8 cellular contexts compared by ENCODE assay signal in the genomic region with DNA sequence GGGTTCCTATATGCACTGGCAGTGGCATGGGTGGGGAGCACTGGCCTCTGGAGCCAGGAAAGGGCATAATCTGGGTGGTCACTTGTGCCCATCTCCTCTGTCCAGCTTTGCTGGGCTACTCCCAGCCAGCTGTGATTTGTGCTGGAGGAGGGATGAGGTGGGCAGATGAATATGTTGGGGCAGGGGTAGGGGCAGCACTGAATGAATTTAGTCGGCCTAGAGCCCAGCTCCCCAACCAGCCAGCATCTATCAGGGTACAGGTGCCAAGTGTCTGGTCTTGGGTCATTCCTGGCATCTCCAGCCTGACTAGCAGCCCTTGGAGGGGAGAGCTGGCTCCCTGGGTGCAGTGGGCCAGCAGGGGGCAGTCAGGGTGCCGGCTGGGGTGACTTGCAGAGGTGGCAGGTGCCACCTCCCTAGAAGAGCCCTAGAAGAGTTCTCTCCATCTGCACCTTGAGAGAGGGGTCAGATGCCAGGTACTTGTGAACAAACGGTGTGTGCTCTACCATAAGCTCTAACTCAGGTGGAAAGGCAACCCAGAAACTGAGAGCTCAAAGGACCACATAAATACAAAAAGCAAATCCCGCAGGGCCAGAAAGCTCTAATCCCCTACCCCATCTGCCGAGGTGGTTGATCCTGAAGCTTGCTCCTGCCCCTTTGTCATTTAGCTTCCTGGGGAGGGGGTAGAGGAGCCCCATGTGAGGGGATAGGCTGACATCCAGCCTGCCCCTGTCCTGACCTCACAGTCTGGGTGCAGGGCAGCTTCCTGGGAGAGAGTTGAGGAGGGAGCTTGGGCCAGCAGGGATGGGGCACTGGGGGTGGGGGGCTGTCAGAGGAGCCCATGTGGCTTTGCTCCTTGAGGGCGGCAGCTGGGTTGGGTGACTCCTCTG. TPM values are rescaled to one million over a fixed set of nuclear protein-coding genes. Genes with fewer than 3 reads are reported as not detected.
DNase-seq lines count a peak whose midpoint lies in the region; ATAC-seq, FAIRE-seq and TF ChIP-seq lines count a peak whose summit lies in the region.

No MANE protein-coding gene starts in this region.

- POLR2A ChIA-PET in GM12878 (lab: Charles Lee) = no interaction called here

- CTCF ChIA-PET in GM12878 (lab: Yijun Ruan, JAX) = interaction anchor here (0.7 to 1.9 kb wide), 3 partner anchors 11 to 608 kb away, joined by 3 to 10 read pairs (median 3); no protein-coding TSS in a partner anchor

- FAIRE-seq in GM12878 (lab: Jason Lieb, UNC) = no peak

- no peak for TF ChIP-seq RAD21 in GM12878 (IDR thresholded peaks at IDR 0.05; ENCODE audit: insufficient read depth, low read depth, low read length)

- in situ Hi-C loops in GM12878 (cut with MboI) = loop anchor here (10.0 kb wide), 1 partner anchor 520 kb away; no protein-coding TSS in a partner anchor

- TF ChIP-seq CTCF in GM12878 (IDR thresholded peaks at IDR 0.05 in 2 of 3, conservative IDR thresholded peaks at IDR 0.05 in 1 of 3; ENCODE audit: control insufficient read depth in 2 of 3, extremely low read depth in 1 of 3, insufficient read depth in 1 of 3, low read depth in 3 of 3, low read length in 3 of 3) = peak; percentile 16 to 36 (median 30)

- 0 out of 3 replicates have a peak, but pooled peaks have one; percentile 37 for ATAC-seq in GM12878
- no peak for ATAC-seq in HG02763 (IDR thresholded peaks at IDR 0.05; ENCODE audit: unreplicated experiment)
- ATAC-seq in HG03135 (IDR thresholded peaks at IDR 0.05; ENCODE audit: unreplicated experiment) = no peak

- RAD21 ChIA-PET in GM12878 (lab: Charles Lee; ENCODE audit: unreplicated experiment) = interaction anchor here (1.5 kb wide), 1 partner anchor 141 kb away, joined by 5 read pairs; no protein-coding TSS in a partner anchor

- H3K27ac ChIP-seq in GM12878 (ENCODE audit: control insufficient read depth, insufficient read depth) = no peak overlapping the region

- WGBS in GM12878 (ENCODE audit: insufficient coverage, insufficient replicate concordance, low lambda C conversion rate, missing lambda C conversion rate) = 11% methylated on average over 6 of the region's 6 CpGs

- DNase-seq in DMS79 treated with DMSO at 0.1 percent for 48 hours (lab: John Stamatoyannopoulos, UW) = peak; percentile 79
- peak; percentile 35 for DNase-seq in NCI-H1092 (lab: John Stamatoyannopoulos, UW)
- no peak for DNase-seq in GM12878 (ENCODE audit: low read depth, low spot score)
- DNase-seq in lung microvascular endothelial cell (ENCODE audit: low read depth in 2 of 2) = peak; percentile 23 to 24
- DNase-seq in GF-D8 (lab: John Stamatoyannopoulos, UW) = no peak
- DNase-seq in OCI-M1 (lab: John Stamatoyannopoulos, UW) = no peak

- SMC1A ChIA-PET in GM12878 (lab: Charles Lee; ENCODE audit: uncharacterized antibody, unreplicated experiment) = no interaction called here

- H2AFZ ChIP-seq in GM12878 (ENCODE audit: control insufficient read depth, low read depth, low read length) = no peak overlapping the region

- H3K27me3 ChIP-seq in GM12878 (replicated peaks in 1 of 2; ENCODE audit: control insufficient read depth in 2 of 2, insufficient read depth in 2 of 2, low read length in 1 of 2) = peaks cover 2 to 4% of the 10 kb centered on the region in 2 experiments; a peak in 3 of 4 replicates

- TF ChIP-seq POLR2A in GM12878 (IDR thresholded peaks at IDR 0.05; ENCODE audit: low read depth, low read length) = no peak

- no peaks in the 10 kb centered on the region for H3K4me1 ChIP-seq in GM12878 (ENCODE audit: control insufficient read depth, insufficient read depth, low read length)

- intact Hi-C loops in GM12878 (cut with micrococcal nuclease; ENCODE audit: unreplicated experiment) = loop anchor here (5.0 kb wide), 2 partner anchors 143 to 608 kb away; no protein-coding TSS in a partner anchor

- H4K20me1 ChIP-seq in GM12878 (ENCODE audit: control insufficient read depth, insufficient read depth) = no peaks in the 10 kb centered on the region; the same call in none of the 2 replicates

- no peak for TF ChIP-seq EP300 in GM12878 (IDR thresholded peaks at IDR 0.05; ENCODE audit: borderline replicate concordance in 1 of 2, control insufficient read depth in 1 of 2, low read depth in 2 of 2, low read length in 2 of 2)

- no TSS peak for BruUV-seq in GM12878 (replicated peaks; lab: Mats Ljungman, UMichigan)

- no peaks in the 10 kb centered on the region for H3K79me2 ChIP-seq in GM12878 (ENCODE audit: control insufficient read depth, insufficient read depth, low read length)

- no peak overlapping the region for H3K4me2 ChIP-seq in GM12878 (ENCODE audit: control insufficient read depth, insufficient read depth)

- H3K9ac ChIP-seq in GM12878 (ENCODE audit: control insufficient read depth, insufficient read depth, low read length) = no peak overlapping the region

- no peak overlapping the region for H3K4me3 ChIP-seq in GM12878

- no peaks in the 10 kb centered on the region for H3K9me3 ChIP-seq in GM12878 (replicated peaks; ENCODE audit: control insufficient read depth, insufficient read depth, low read length)

- no peaks in the 10 kb centered on the region for H3K36me3 ChIP-seq in GM12878 (ENCODE audit: control insufficient read depth in 2 of 2, insufficient read depth in 2 of 2, low read length in 1 of 2)

TF ChIP-seq in GM12878, 131 proteins besides CTCF, POLR2A, EP300 and RAD21 (continues in another document):
- TF ChIP-seq CREB1 (IDR thresholded peaks at IDR 0.05; ENCODE audit: low read depth) = no peak
- no peak for TF ChIP-seq HDAC2 (IDR thresholded peaks at IDR 0.05)
- no peak for TF ChIP-seq ESRRA (IDR thresholded peaks at IDR 0.05; ENCODE audit: low read length)
- no peak for TF ChIP-seq ZNF207 (IDR thresholded peaks at IDR 0.05; ENCODE audit: borderline replicate concordance)
- TF ChIP-seq ETV6 (conservative IDR thresholded peaks at IDR 0.05 in 1 of 2, IDR thresholded peaks at IDR 0.05 in 1 of 2; ENCODE audit: borderline replicate concordance in 1 of 2, low read depth in 1 of 2) = no peak
- no peak for TF ChIP-seq BACH1 (IDR thresholded peaks at IDR 0.05; ENCODE audit: borderline replicate concordance)
- no peak for TF ChIP-seq RB1 (IDR thresholded peaks at IDR 0.05; ENCODE audit: borderline replicate concordance)
- TF ChIP-seq ZZZ3 (IDR thresholded peaks at IDR 0.05; ENCODE audit: control insufficient read depth, insufficient read length, low read depth) = no peak
- no peak for TF ChIP-seq TCF7 (IDR thresholded peaks at IDR 0.05; ENCODE audit: borderline replicate concordance)
- TF ChIP-seq WRNIP1 (IDR thresholded peaks at IDR 0.05; ENCODE audit: borderline replicate concordance, low read depth, low read length) = no peak
- no peak for TF ChIP-seq RELB (IDR thresholded peaks at IDR 0.05; ENCODE audit: low read depth)
- TF ChIP-seq, protein P1, sequence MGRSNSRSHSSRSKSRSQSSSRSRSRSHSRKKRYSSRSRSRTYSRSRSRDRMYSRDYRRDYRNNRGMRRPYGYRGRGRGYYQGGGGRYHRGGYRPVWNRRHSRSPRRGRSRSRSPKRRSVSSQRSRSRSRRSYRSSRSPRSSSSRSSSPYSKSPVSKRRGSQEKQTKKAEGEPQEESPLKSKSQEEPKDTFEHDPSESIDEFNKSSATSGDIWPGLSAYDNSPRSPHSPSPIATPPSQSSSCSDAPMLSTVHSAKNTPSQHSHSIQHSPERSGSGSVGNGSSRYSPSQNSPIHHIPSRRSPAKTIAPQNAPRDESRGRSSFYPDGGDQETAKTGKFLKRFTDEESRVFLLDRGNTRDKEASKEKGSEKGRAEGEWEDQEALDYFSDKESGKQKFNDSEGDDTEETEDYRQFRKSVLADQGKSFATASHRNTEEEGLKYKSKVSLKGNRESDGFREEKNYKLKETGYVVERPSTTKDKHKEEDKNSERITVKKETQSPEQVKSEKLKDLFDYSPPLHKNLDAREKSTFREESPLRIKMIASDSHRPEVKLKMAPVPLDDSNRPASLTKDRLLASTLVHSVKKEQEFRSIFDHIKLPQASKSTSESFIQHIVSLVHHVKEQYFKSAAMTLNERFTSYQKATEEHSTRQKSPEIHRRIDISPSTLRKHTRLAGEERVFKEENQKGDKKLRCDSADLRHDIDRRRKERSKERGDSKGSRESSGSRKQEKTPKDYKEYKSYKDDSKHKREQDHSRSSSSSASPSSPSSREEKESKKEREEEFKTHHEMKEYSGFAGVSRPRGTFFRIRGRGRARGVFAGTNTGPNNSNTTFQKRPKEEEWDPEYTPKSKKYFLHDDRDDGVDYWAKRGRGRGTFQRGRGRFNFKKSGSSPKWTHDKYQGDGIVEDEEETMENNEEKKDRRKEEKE (IDR thresholded peaks at IDR 0.05) = no peak

RNA-seq across cellular contexts. Expression of gene SORCS2, which starts 2.2 kb away (rescaled TPM):
- total RNA-seq in GM12878 (2013; cell fraction: nucleolus; rRNA removed) = not detected in 2 replicates
- total RNA-seq in GM12878 (2014; rRNA removed) (not detected in 2 replicates), GM12878 (2014; rRNA removed; fragmentation: Illumina TruSeq; extraction: Trizol) (not detected in 2 replicates), GM12878 (2021) (0.03 TPM in 1 of 2 replicates, not detected in the other), lung microvascular endothelial cell (under 0.01 TPM in 2 replicates)
- not detected for polyA plus RNA-seq in GM12878 (2011; ENCODE audit: low read depth)
- polyA plus RNA-seq in GM12878 (2011; rRNA removed) (0.01 TPM in 1 of 2 replicates, not detected in the other), GM12878 (2014; fragmentation: Illumina TruSeq; extraction: Trizol) (not detected in 2 replicates), GM12878 (2014; fragmentation: Nextera tagmentation; extraction: Ambion mirVana) (not detected), GM12878 (2014; rRNA removed) (0.05 TPM in 1 of 2 replicates, not detected in the other), GM12878 (2016; fragmentation: Nextera tagmentation; extraction: Ambion mirVana) (under 1 TPM; 0.05 to 0.15 TPM)
- polyA plus RNA-seq in GM12878 (2011; cell fraction: cytosol; rRNA removed) = 0.01 and 0.02 TPM in 2 replicates
- polyA plus RNA-seq in GM12878 (2011; cell fraction: nucleus; rRNA removed) = 0.06 and 0.10 TPM in 2 replicates
- 0.10 TPM in 1 of 2 replicates, not detected in the other for polyA plus RNA-seq in GM12878 (2012)
- polyA minus RNA-seq in GM12878 (2011; rRNA and poly(A)+ RNA removed) = 0.05 TPM in 1 of 2 replicates, not detected in the other
- polyA minus RNA-seq in GM12878 (2011; cell fraction: cytosol; rRNA and poly(A)+ RNA removed) = not detected in 2 replicates
- polyA minus RNA-seq in GM12878 (2011; cell fraction: nucleus; rRNA and poly(A)+ RNA removed) = not detected in 2 replicates

Comparison
In these comparisons a context has a peak if more than half of its experiments do, and no peak if none do; other contexts are left out.
1. DNase-seq: peak in DMS79 treated with DMSO at 0.1 percent for 48 hours (single experiment), NCI-H1092 (single experiment) and lung microvascular endothelial cell (2 of 2); none in GM12878 (single experiment), GF-D8 (single experiment) and OCI-M1 (single experiment).